17 cellular contexts compared by ENCODE assay signal in genomic region chr1:61293197-61293596, GRCh38.
DNase-seq lines count a peak whose midpoint lies in the region; ATAC-seq, FAIRE-seq and TF ChIP-seq lines count a peak whose summit lies in the region.
"Had no signal": no experiment of that assay in that cellular context is flagged by ENCODE, and none has a peak within 500 bp of the region (broad histone marks: within the 10 kb centered on the region; RNA-seq: fewer than 3 reads in every experiment).

No MANE protein-coding gene starts in this region.

- H3K9me3 ChIP-seq in adipocyte (ENCODE audit: control insufficient read depth, low read length): no peaks in the 10 kb centered on the region
- H3K9me3 ChIP-seq in small intestine (ENCODE audit: control insufficient read depth, low read depth): no peaks in the 10 kb centered on the region

- H3K4me1 ChIP-seq in adipocyte (ENCODE audit: control insufficient read depth, insufficient read depth, low read length) (peaks cover 8% of the 10 kb centered on the region), small intestine (ENCODE audit: control insufficient read depth in 2 of 2, insufficient read depth in 1 of 2, low read depth in 1 of 2, low read length in 1 of 2) (no peaks in the 10 kb centered on the region)

- H3K27me3 Mint-ChIP-seq in osteocyte (ENCODE audit: unreplicated experiment) (no peaks in the 10 kb centered on the region), HFFc6 (ENCODE audit: insufficient read depth) (no peaks in the 10 kb centered on the region)

- H3K9me3 Mint-ChIP-seq in osteocyte (ENCODE audit: unreplicated experiment): peaks cover 5% of the 10 kb centered on the region
- H3K9me3 Mint-ChIP-seq in HFFc6: no peaks in the 10 kb centered on the region

- no peak for FAIRE-seq in small intestine (lab: Jason Lieb, UNC)
- FAIRE-seq: H54 had no signal

- TF ChIP-seq CTCF in epithelial cell of esophagus (IDR thresholded peaks at IDR 0.05; ENCODE audit: insufficient read depth, low read depth, low read length, missing control alignments) (no peak), osteocyte (IDR thresholded peaks at IDR 0.05) (no peak), HFFc6 (IDR thresholded peaks at IDR 0.05) (no peak)

- DNase-seq in COLO829 (ENCODE audit: low spot score): peak; percentile 68
- DNase-seq in adipocyte (ENCODE audit: low read depth): peak; percentile 27
- peak; percentile 82 for DNase-seq in epithelial cell of esophagus (ENCODE audit: low read depth)
- no peak for DNase-seq in osteocyte (ENCODE audit: extremely low spot score, unreplicated experiment)
- DNase-seq in small intestine: no peak
- no peak for DNase-seq in AML-193 (lab: John Stamatoyannopoulos, UW)
- no peak for DNase-seq in HFFc6
- DNase-seq: CD8-positive, alpha-beta T cell; EL; MM.1S; NCI-H1105; NCI-H1694 treated with DMSO at 0.1 percent for 48 hours; NCI-H446; SHP77 treated with DMSO at 0.1 percent for 48 hours had no signal

- H3K27ac ChIP-seq in small intestine (ENCODE audit: low read depth in 1 of 2, low read length in 1 of 2): no peak overlapping the region

- H3K27ac Mint-ChIP-seq in osteocyte (ENCODE audit: unreplicated experiment) (peak overlapping the region; percentile 5), HFFc6 (no peak overlapping the region)
- H3K27ac Mint-ChIP-seq: B cell; CD8-positive, alpha-beta T cell had no signal

- H3K9ac ChIP-seq in adipocyte (ENCODE audit: low read length): no peak overlapping the region

- 85 to 94% (median 90%) methylated on average over 2 of the region's 2 CpGs for WGBS in small intestine, 3 donors

- H3K27me3 ChIP-seq in adipocyte (replicated peaks; ENCODE audit: control insufficient read depth, insufficient read depth, low read length): no peaks in the 10 kb centered on the region
- H3K27me3 ChIP-seq in small intestine (ENCODE audit: control insufficient read depth in 2 of 2, insufficient read depth in 2 of 2, low read length in 2 of 2): no peaks in the 10 kb centered on the region

- H3K4me1 Mint-ChIP-seq in osteocyte (ENCODE audit: unreplicated experiment) (peaks cover 42% of the 10 kb centered on the region), HFFc6 (ENCODE audit: low read depth) (no peaks in the 10 kb centered on the region)
- H3K4me1 Mint-ChIP-seq: B cell had no signal

- H3K4me3 Mint-ChIP-seq in osteocyte (ENCODE audit: unreplicated experiment) (no peak overlapping the region), HFFc6 (no peak overlapping the region)
- H3K4me3 Mint-ChIP-seq: B cell; CD8-positive, alpha-beta T cell had no signal

- H3K36me3 ChIP-seq in adipocyte (ENCODE audit: control insufficient read depth, insufficient read depth, low read length, severe bottlenecking) (no peaks in the 10 kb centered on the region), small intestine (ENCODE audit: control insufficient read depth in 2 of 2, insufficient read depth in 2 of 2, low read length in 2 of 2) (no peaks in the 10 kb centered on the region)

- H3K4me3 ChIP-seq in adipocyte (ENCODE audit: low read length) (no peak overlapping the region), epithelial cell of esophagus (ENCODE audit: low read length) (no peak overlapping the region), small intestine (ENCODE audit: low read depth in 1 of 2, low read length in 2 of 2) (no peak overlapping the region)

- ATAC-seq in HG02852 (IDR thresholded peaks at IDR 0.05; ENCODE audit: unreplicated experiment): no peak
- ATAC-seq: CD8-positive, alpha-beta T cell had no signal

- peaks cover 12% of the 10 kb centered on the region for H3K36me3 Mint-ChIP-seq in osteocyte (ENCODE audit: unreplicated experiment)
- H3K36me3 Mint-ChIP-seq in HFFc6 (ENCODE audit: low read depth): no peaks in the 10 kb centered on the region
- H3K36me3 Mint-ChIP-seq: CD8-positive, alpha-beta T cell had no signal

Comparison
In these comparisons a context has a peak if more than half of its experiments do, and no peak if none do; other contexts are left out.
1. DNase-seq: peak in COLO829 (single experiment), adipocyte (single experiment) and epithelial cell of esophagus (single experiment); none in osteocyte (single experiment), small intestine (single experiment), AML-193 (0 of 2) and HFFc6 (single experiment).